Comparison of ENCODE assay signal across 8 cellular contexts in genomic region chr12:45235087-45236025, GRCh38. TPM values are rescaled to one million over a fixed set of nuclear protein-coding genes. Genes with fewer than 3 reads are reported as not detected.
DNase-seq lines count a peak whose midpoint lies in the region; ATAC-seq and TF ChIP-seq lines count a peak whose summit lies in the region.

No MANE protein-coding gene starts in this region.

- peaks cover 16% of the 10 kb centered on the region for H3K36me3 Mint-ChIP-seq in WTC11

- peaks cover 75% of the 10 kb centered on the region for H3K4me1 Mint-ChIP-seq in WTC11

- POLR2A ChIA-PET in HEK293 (lab: Yijun Ruan, JAX) (interaction anchor here (0.6 to 1.8 kb wide), 3 partner anchors 18 to 629 kb away, joined by 3 to 6 read pairs (median 3); partner anchors contain the start of gene ANO6), WTC11 (lab: Charles Lee) (interaction anchor here (0.6 to 1.2 kb wide), 4 partner anchors 14 to 414 kb away, joined by 3 to 4 read pairs (median 4); no protein-coding TSS in a partner anchor), GM10248 (lab: Yijun Ruan, JAX) (no interaction called here)

- H3K79me2 ChIP-seq in ACC112 (ENCODE audit: control insufficient read depth, insufficient read depth, low read length, unreplicated experiment), result peaks cover 33% of the 10 kb centered on the region

- DNase-seq in WTC11 (ENCODE audit: low spot score) (peak; percentile 65), heart left ventricle (peak in 1 of 5 donors; percentile 40), skeletal muscle cell (ENCODE audit: low read depth) (peak; percentile 76), GM10248 (ENCODE audit: extremely low spot score) (no peak), Ammon's horn (ENCODE audit: low spot score) (no peak)

- no peak overlapping the region for H2AFZ ChIP-seq in ACC112 (ENCODE audit: low read length, unreplicated experiment)

- H3K9me3 Mint-ChIP-seq in WTC11, result peaks cover 7% of the 10 kb centered on the region; the same call in 1 of the 2 replicates

- no peaks in the 10 kb centered on the region for H3K27me3 Mint-ChIP-seq in WTC11 (ENCODE audit: low read depth)

- H3K9me3 ChIP-seq in HEK293 (ENCODE audit: control insufficient read depth, insufficient read depth, low read depth, low read length) (no peaks in the 10 kb centered on the region), heart left ventricle (no peaks in the 10 kb centered on the region)

- H3K36me3 ChIP-seq in ACC112 (ENCODE audit: insufficient read depth, low read length) (no peaks in the 10 kb centered on the region), HEK293 (ENCODE audit: control insufficient read depth in 2 of 2, insufficient read depth in 1 of 2, low read length in 2 of 2) (no peaks in the 10 kb centered on the region), heart left ventricle (no peaks in the 10 kb centered on the region)

- H3K4me3 ChIP-seq in ACC112 (ENCODE audit: low read depth, low read length) (peak overlapping the region; percentile 48), HEK293 (ENCODE audit: low read depth, low read length) (no peak overlapping the region), heart left ventricle (peak overlapping the region in 1 of 12 donors; percentile 6), skeletal muscle cell (ENCODE audit: low read depth, low read length) (peak overlapping the region; percentile 16)

- WGBS in heart left ventricle, 4 donors, result 44 to 76% (median 61%) methylated on average over 4 of the region's 4 CpGs

- H3K27ac Mint-ChIP-seq in WTC11, result peak overlapping the region; percentile 98

- ATAC-seq in WTC11 (peak; percentile 50), heart left ventricle (peak in 3 of 4 donors; percentile 25 to 36 (median 30)), GM18873 (IDR thresholded peaks at IDR 0.05; ENCODE audit: low FRiP score, unreplicated experiment) (no peak)

- H3K4me1 ChIP-seq in ACC112 (ENCODE audit: control insufficient read depth, insufficient read depth, low read length, unreplicated experiment) (peaks cover 48% of the 10 kb centered on the region), HEK293 (ENCODE audit: control insufficient read depth, insufficient read depth, low read length) (peaks cover 45% of the 10 kb centered on the region), heart left ventricle (peaks cover 12 to 57% (median 47%) of the 10 kb centered on the region in 12 donors)

- H3K27ac ChIP-seq in ACC112 (ENCODE audit: low read depth, low read length), result peak overlapping the region; percentile 96
- H3K27ac ChIP-seq in HEK293 (ENCODE audit: extremely low read depth, low read depth, low read length), result no peak overlapping the region
- peak overlapping the region; percentile 66 to 93 (median 81) for H3K27ac ChIP-seq in heart left ventricle

- no peaks in the 10 kb centered on the region for H3K27me3 ChIP-seq in ACC112 (ENCODE audit: insufficient read depth, low read length)
- no peaks in the 10 kb centered on the region for H3K27me3 ChIP-seq in heart left ventricle

- no peak for TF ChIP-seq POLR2A in heart left ventricle (IDR thresholded peaks at IDR 0.05)

- TF ChIP-seq CTCF in HEK293 (tag by site-specific recombination; IDR thresholded peaks at IDR 0.05), result no peak
- TF ChIP-seq CTCF in WTC11 (IDR thresholded peaks at IDR 0.05), result no peak
- no peak for TF ChIP-seq CTCF in heart left ventricle (IDR thresholded peaks at IDR 0.05)
- TF ChIP-seq CTCF in GM10248 (IDR thresholded peaks at IDR 0.05; ENCODE audit: control extremely low read depth, extremely low read depth, low read depth, missing control alignments), result no peak

- peak overlapping the region; percentile 51 for H3K4me3 Mint-ChIP-seq in WTC11

- CTCF ChIA-PET in HEK293 (lab: Yijun Ruan, JAX) (no interaction called here), WTC11 (lab: Charles Lee) (interaction anchor here (0.6 to 1.0 kb wide), 3 partner anchors 51 to 1225 kb away, joined by 3 to 4 read pairs (median 3); no protein-coding TSS in a partner anchor), GM10248 (lab: Yijun Ruan, JAX) (interaction anchor here (1.0 to 2.9 kb wide), 4 partner anchors 14 to 20 kb away, joined by 3 to 11 read pairs (median 4); partner anchors contain the start of gene ANO6)

- intact Hi-C loops in heart left ventricle (cut with DNase I), result no loop called here

TF ChIP-seq in HEK293, 187 proteins besides CTCF, POLR2A, EP300 and RAD21:
- TF ChIP-seq ZIC2 (tag by site-specific recombination; IDR thresholded peaks at IDR 0.05) (peak; percentile 62), KLF10 (tag by site-specific recombination; IDR thresholded peaks at IDR 0.05) (0 out of 2 replicates have a peak, but pooled peaks have one; percentile 27), ZNF585B (tag by site-specific recombination; IDR thresholded peaks at IDR 0.05) (0 out of 2 replicates have a peak, but pooled peaks have one; percentile 22), SCRT2 (tag by site-specific recombination; IDR thresholded peaks at IDR 0.05) (peak; percentile 31; the same call in 1 of the 2 replicates)
- TF ChIP-seq, protein P1, sequence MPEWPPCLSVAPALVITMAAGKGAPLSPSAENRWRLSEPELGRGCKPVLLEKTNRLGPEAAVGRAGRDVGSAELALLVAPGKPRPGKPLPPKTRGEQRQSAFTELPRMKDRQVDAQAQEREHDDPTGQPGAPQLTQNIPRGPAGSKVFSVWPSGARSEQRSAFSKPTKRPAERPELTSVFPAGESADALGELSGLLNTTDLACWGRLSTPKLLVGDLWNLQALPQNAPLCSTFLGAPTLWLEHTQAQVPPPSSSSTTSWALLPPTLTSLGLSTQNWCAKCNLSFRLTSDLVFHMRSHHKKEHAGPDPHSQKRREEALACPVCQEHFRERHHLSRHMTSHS (tag by site-specific recombination; IDR thresholded peaks at IDR 0.05), result no peak

TF ChIP-seq in WTC11, 78 proteins besides CTCF, POLR2A, EP300 and RAD21 (continues in another document):
- TF ChIP-seq TEAD4 (CRISPR knock-in tag; IDR thresholded peaks at IDR 0.05), result peak; percentile 53; the same call in 1 of the 2 replicates
- TF ChIP-seq, protein P2, sequence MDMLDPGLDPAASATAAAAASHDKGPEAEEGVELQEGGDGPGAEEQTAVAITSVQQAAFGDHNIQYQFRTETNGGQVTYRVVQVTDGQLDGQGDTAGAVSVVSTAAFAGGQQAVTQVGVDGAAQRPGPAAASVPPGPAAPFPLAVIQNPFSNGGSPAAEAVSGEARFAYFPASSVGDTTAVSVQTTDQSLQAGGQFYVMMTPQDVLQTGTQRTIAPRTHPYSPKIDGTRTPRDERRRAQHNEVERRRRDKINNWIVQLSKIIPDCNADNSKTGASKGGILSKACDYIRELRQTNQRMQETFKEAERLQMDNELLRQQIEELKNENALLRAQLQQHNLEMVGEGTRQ (CRISPR knock-in tag; IDR thresholded peaks at IDR 0.05), result no peak
- no peak for TF ChIP-seq CREM (CRISPR knock-in tag; IDR thresholded peaks at IDR 0.05)
- TF ChIP-seq, protein P3, sequence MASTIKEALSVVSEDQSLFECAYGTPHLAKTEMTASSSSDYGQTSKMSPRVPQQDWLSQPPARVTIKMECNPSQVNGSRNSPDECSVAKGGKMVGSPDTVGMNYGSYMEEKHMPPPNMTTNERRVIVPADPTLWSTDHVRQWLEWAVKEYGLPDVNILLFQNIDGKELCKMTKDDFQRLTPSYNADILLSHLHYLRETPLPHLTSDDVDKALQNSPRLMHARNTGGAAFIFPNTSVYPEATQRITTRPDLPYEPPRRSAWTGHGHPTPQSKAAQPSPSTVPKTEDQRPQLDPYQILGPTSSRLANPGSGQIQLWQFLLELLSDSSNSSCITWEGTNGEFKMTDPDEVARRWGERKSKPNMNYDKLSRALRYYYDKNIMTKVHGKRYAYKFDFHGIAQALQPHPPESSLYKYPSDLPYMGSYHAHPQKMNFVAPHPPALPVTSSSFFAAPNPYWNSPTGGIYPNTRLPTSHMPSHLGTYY (CRISPR knock-in tag; IDR thresholded peaks at IDR 0.05), result no peak
- no peak for TF ChIP-seq NFATC4 (CRISPR knock-in tag; IDR thresholded peaks at IDR 0.05)
- TF ChIP-seq ATF6 (CRISPR knock-in tag; IDR thresholded peaks at IDR 0.05), result no peak
- TF ChIP-seq AR (CRISPR knock-in tag; IDR thresholded peaks at IDR 0.05), result no peak

RNA-seq across cellular contexts. Expression of gene ANO6, which starts 19.5 kb away (rescaled TPM):
- total RNA-seq in WTC11 (2021) (41.8 to 46.8 TPM (median 44.3 TPM) in 3 replicates), heart left ventricle (10 to 100 TPM; 29.1 to 57.2 (median 46.7) TPM)
- 10 to 100 TPM in 1 of 2 donors, 1 to 10 TPM in 1; 9.0 to 21.9 TPM for polyA plus RNA-seq in heart left ventricle

Comparison
In these comparisons a context has a peak if more than half of its experiments do, and no peak if none do; other contexts are left out.
1. DNase-seq: peak in WTC11 (single experiment) and skeletal muscle cell (single experiment); none in GM10248 (single experiment) and Ammon's horn (single experiment).